1 cellular context compared by ENCODE assay signal in the genomic region with DNA sequence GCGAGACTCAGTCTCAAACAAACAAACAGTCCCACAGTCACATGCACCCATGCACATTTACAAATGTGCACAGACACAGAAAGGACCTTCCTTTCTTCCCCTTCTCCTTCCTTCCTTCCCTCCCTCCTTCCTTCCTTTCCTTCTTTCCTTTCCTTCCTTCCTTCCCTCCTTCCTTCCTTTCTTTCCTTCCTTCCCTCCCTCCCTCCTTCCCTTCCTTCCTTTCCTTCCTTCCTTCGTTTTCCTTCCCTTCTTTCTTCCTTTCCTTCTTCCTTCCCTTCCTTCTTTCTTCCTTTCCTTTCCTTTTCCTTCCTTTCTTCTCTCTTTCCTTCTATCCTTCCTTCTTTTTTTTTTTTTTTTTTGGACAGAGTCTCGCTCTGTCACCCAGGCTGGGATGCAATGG.
TF ChIP-seq lines count a peak whose summit lies in the region.

No MANE protein-coding gene starts in this region.

TF ChIP-seq in GM12878, 131 proteins besides CTCF, POLR2A, EP300 and RAD21:
- TF ChIP-seq, protein P1, sequence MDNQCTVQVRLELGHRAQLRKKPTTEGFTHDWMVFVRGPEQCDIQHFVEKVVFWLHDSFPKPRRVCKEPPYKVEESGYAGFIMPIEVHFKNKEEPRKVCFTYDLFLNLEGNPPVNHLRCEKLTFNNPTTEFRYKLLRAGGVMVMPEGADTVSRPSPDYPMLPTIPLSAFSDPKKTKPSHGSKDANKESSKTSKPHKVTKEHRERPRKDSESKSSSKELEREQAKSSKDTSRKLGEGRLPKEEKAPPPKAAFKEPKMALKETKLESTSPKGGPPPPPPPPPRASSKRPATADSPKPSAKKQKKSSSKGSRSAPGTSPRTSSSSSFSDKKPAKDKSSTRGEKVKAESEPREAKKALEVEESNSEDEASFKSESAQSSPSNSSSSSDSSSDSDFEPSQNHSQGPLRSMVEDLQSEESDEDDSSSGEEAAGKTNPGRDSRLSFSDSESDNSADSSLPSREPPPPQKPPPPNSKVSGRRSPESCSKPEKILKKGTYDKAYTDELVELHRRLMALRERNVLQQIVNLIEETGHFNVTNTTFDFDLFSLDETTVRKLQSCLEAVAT (IDR thresholded peaks at IDR 0.05), result no peak
- TF ChIP-seq STAT3 (IDR thresholded peaks at IDR 0.05; ENCODE audit: low read depth, low read length), result no peak
- no peak for TF ChIP-seq ZBTB33 (IDR thresholded peaks at IDR 0.05)
- no peak for TF ChIP-seq EED (IDR thresholded peaks at IDR 0.05; ENCODE audit: low read depth)
- TF ChIP-seq STAT1 (conservative IDR thresholded peaks at IDR 0.05), result no peak
- TF ChIP-seq CREM (IDR thresholded peaks at IDR 0.05; ENCODE audit: low read depth), result no peak
- peak; percentile 26 to 29; a peak in 1 of 4 replicates for TF ChIP-seq IKZF2 (IDR thresholded peaks at IDR 0.05)
- 0 out of 2 replicates have a peak, but pooled peaks have one; percentile 18 for TF ChIP-seq HDGF (IDR thresholded peaks at IDR 0.05)
